Comparison of ENCODE assay signal across 1 cellular context in the genomic region with DNA sequence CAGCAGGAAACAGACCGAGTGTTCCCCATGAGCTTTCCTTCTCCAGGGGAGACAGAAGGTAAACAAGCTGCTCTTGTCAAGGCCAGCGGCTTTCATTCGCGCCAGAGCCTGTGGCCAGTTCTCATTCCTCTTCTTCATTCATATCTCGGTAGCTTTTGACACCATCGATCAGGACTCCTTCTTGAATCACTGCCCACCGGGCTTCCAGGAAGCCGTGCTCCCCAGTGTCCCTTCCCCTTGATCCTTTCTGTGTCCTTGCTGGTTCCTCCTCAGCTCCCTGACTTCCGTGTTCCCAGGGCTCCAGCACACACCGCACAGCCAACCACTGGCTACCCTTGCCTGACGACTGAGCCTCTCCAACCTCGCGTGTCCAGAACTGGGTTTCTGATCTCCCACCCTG.
TF ChIP-seq lines count a peak whose summit lies in the region.

No MANE protein-coding gene starts in this region.

TF ChIP-seq in GM23338, 12 proteins besides CTCF, POLR2A, EP300 and RAD21:
- TF ChIP-seq CREB1 (CRISPR knock-in tag; IDR thresholded peaks at IDR 0.05; ENCODE audit: low read depth), result no peak
- TF ChIP-seq ZNF331 (CRISPR knock-in tag; IDR thresholded peaks at IDR 0.05; ENCODE audit: low read depth), result no peak
- TF ChIP-seq, protein P1, sequence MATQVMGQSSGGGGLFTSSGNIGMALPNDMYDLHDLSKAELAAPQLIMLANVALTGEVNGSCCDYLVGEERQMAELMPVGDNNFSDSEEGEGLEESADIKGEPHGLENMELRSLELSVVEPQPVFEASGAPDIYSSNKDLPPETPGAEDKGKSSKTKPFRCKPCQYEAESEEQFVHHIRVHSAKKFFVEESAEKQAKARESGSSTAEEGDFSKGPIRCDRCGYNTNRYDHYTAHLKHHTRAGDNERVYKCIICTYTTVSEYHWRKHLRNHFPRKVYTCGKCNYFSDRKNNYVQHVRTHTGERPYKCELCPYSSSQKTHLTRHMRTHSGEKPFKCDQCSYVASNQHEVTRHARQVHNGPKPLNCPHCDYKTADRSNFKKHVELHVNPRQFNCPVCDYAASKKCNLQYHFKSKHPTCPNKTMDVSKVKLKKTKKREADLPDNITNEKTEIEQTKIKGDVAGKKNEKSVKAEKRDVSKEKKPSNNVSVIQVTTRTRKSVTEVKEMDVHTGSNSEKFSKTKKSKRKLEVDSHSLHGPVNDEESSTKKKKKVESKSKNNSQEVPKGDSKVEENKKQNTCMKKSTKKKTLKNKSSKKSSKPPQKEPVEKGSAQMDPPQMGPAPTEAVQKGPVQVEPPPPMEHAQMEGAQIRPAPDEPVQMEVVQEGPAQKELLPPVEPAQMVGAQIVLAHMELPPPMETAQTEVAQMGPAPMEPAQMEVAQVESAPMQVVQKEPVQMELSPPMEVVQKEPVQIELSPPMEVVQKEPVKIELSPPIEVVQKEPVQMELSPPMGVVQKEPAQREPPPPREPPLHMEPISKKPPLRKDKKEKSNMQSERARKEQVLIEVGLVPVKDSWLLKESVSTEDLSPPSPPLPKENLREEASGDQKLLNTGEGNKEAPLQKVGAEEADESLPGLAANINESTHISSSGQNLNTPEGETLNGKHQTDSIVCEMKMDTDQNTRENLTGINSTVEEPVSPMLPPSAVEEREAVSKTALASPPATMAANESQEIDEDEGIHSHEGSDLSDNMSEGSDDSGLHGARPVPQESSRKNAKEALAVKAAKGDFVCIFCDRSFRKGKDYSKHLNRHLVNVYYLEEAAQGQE (IDR thresholded peaks at IDR 0.05; ENCODE audit: unreplicated experiment), result no peak
- TF ChIP-seq, protein P2, sequence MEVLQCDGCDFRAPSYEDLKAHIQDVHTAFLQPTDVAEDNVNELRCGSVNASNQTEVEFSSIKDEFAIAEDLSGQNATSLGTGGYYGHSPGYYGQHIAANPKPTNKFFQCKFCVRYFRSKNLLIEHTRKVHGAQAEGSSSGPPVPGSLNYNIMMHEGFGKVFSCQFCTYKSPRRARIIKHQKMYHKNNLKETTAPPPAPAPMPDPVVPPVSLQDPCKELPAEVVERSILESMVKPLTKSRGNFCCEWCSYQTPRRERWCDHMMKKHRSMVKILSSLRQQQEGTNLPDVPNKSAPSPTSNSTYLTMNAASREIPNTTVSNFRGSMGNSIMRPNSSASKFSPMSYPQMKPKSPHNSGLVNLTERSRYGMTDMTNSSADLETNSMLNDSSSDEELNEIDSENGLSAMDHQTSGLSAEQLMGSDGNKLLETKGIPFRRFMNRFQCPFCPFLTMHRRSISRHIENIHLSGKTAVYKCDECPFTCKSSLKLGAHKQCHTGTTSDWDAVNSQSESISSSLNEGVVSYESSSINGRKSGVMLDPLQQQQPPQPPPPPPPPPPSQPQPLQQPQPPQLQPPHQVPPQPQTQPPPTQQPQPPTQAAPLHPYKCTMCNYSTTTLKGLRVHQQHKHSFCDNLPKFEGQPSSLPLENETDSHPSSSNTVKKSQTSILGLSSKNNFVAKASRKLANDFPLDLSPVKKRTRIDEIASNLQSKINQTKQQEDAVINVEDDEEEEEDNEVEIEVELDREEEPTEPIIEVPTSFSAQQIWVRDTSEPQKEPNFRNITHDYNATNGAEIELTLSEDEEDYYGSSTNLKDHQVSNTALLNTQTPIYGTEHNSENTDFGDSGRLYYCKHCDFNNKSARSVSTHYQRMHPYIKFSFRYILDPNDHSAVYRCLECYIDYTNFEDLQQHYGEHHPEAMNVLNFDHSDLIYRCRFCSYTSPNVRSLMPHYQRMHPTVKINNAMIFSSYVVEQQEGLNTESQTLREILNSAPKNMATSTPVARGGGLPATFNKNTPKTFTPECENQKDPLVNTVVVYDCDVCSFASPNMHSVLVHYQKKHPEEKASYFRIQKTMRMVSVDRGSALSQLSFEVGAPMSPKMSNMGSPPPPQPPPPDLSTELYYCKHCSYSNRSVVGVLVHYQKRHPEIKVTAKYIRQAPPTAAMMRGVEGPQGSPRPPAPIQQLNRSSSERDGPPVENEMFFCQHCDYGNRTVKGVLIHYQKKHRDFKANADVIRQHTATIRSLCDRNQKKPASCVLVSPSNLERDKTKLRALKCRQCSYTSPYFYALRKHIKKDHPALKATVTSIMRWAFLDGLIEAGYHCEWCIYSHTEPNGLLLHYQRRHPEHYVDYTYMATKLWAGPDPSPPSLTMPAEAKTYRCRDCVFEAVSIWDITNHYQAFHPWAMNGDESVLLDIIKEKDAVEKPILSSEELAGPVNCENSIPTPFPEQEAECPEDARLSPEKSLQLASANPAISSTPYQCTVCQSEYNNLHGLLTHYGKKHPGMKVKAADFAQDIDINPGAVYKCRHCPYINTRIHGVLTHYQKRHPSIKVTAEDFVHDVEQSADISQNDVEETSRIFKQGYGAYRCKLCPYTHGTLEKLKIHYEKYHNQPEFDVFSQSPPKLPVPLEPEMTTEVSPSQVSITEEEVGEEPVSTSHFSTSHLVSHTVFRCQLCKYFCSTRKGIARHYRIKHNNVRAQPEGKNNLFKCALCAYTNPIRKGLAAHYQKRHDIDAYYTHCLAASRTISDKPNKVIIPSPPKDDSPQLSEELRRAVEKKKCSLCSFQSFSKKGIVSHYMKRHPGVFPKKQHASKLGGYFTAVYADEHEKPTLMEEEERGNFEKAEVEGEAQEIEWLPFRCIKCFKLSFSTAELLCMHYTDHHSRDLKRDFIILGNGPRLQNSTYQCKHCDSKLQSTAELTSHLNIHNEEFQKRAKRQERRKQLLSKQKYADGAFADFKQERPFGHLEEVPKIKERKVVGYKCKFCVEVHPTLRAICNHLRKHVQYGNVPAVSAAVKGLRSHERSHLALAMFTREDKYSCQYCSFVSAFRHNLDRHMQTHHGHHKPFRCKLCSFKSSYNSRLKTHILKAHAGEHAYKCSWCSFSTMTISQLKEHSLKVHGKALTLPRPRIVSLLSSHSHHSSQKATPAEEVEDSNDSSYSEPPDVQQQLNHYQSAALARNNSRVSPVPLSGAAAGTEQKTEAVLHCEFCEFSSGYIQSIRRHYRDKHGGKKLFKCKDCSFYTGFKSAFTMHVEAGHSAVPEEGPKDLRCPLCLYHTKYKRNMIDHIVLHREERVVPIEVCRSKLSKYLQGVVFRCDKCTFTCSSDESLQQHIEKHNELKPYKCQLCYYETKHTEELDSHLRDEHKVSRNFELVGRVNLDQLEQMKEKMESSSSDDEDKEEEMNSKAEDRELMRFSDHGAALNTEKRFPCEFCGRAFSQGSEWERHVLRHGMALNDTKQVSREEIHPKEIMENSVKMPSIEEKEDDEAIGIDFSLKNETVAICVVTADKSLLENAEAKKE (CRISPR knock-in tag; IDR thresholded peaks at IDR 0.05), result no peak
- no peak for TF ChIP-seq POLR2AphosphoS5 (IDR thresholded peaks at IDR 0.05; ENCODE audit: low read depth)
- TF ChIP-seq EZH2 (IDR thresholded peaks at IDR 0.05; ENCODE audit: low read depth, unreplicated experiment), result no peak
- TF ChIP-seq STAT1 (IDR thresholded peaks at IDR 0.05; ENCODE audit: unreplicated experiment), result no peak
- no peak for TF ChIP-seq EZH2phosphoT487 (IDR thresholded peaks at IDR 0.05; ENCODE audit: unreplicated experiment)
- TF ChIP-seq ZNF114 (CRISPR knock-in tag; IDR thresholded peaks at IDR 0.05), result no peak
- no peak for TF ChIP-seq JUNB (IDR thresholded peaks at IDR 0.05; ENCODE audit: unreplicated experiment)
- TF ChIP-seq, protein P3, sequence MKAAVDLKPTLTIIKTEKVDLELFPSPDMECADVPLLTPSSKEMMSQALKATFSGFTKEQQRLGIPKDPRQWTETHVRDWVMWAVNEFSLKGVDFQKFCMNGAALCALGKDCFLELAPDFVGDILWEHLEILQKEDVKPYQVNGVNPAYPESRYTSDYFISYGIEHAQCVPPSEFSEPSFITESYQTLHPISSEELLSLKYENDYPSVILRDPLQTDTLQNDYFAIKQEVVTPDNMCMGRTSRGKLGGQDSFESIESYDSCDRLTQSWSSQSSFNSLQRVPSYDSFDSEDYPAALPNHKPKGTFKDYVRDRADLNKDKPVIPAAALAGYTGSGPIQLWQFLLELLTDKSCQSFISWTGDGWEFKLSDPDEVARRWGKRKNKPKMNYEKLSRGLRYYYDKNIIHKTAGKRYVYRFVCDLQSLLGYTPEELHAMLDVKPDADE (IDR thresholded peaks at IDR 0.05), result no peak
- no peak for TF ChIP-seq NANOG (IDR thresholded peaks at IDR 0.05; ENCODE audit: borderline replicate concordance)
